29 cellular contexts compared by ENCODE assay signal in genomic region chr1:6435547-6435946, GRCh38. TPM values are rescaled to one million over a fixed set of nuclear protein-coding genes. Genes with fewer than 3 reads are reported as not detected.
"Had no signal": no experiment of that assay in that cellular context is flagged by ENCODE, and none has a peak within 500 bp of the region (broad histone marks: within the 10 kb centered on the region; RNA-seq: fewer than 3 reads in every experiment).

No MANE protein-coding gene starts in this region.

- H3K27me3 ChIP-seq: pancreas had no signal

- H3K4me3 Mint-ChIP-seq: naive thymus-derived CD4-positive, alpha-beta T cell; natural killer cell; nephron; stimulated activated effector memory CD8-positive, alpha-beta T cell treated with anti-CD3 and anti-CD28 coated beads, Interleukin-12 subunit alpha, Interleukin-12 subunit beta, amount 100 ng/mL, for 72 hours; stimulated activated naive B cell treated with anti-CD40 and anti-IgM and Interleukin-4, amounts not matched to agents 10 μg/mL and 1 μg/mL and 100 μg/mL, for 72 hours; stimulated activated naive CD8-positive, alpha-beta T cell treated with anti-CD3 and anti-CD28 coated beads, Interleukin-15, Interleukin-2, amounts not matched to agents 100 ng/mL and 50 ng/mL, for 24 hours; type B pancreatic cell had no signal

- H3K27ac Mint-ChIP-seq: naive thymus-derived CD4-positive, alpha-beta T cell; natural killer cell; nephron; stimulated activated effector memory CD8-positive, alpha-beta T cell treated with anti-CD3 and anti-CD28 coated beads, Interleukin-12 subunit alpha, Interleukin-12 subunit beta, amount 100 ng/mL, for 72 hours; stimulated activated naive B cell treated with anti-CD40 and anti-IgM and Interleukin-4, amounts not matched to agents 10 μg/mL and 1 μg/mL and 100 μg/mL, for 72 hours; stimulated activated naive CD8-positive, alpha-beta T cell treated with anti-CD3 and anti-CD28 coated beads, Interleukin-15, Interleukin-2, amounts not matched to agents 100 ng/mL and 50 ng/mL, for 24 hours; type B pancreatic cell had no signal

- FAIRE-seq: pancreas, small intestine had no signal

- DNase-seq: naive thymus-derived CD4-positive, alpha-beta T cell; natural killer cell; nucleus accumbens; pancreas; right cardiac atrium; sigmoid colon; small intestine; stimulated activated CD4-positive, alpha-beta T cell treated with anti-CD3 and anti-CD28 coated beads, Interleukin-15, amount 100 ng/mL, for 24 hours; stimulated activated CD4-positive, alpha-beta T cell treated with anti-CD3 and anti-CD28 coated beads, Interleukin-2, amount 100 ng/mL, for 24 hours; stimulated activated CD4-positive, alpha-beta T cell treated with anti-CD3 and anti-CD28 coated beads, Interleukin-2, amount 100 ng/mL, for 48 hours; stimulated activated CD4-positive, alpha-beta T cell treated with anti-CD3 and anti-CD28 coated beads, Interleukin-4, amount 100 ng/mL, for 24 hours; stimulated activated naive B cell treated with anti-CD40 and anti-IgM and Interleukin-4, amounts not matched to agents 10 μg/mL and 1 μg/mL and 100 μg/mL, for 72 hours; stimulated activated naive CD4-positive, alpha-beta T cell treated with Interleukin-2 at 50 U/mL for 16 hours; stomach; tibial artery; transverse colon; upper lobe of right lung; uterus had no signal

- H3K36me3 ChIP-seq: neutrophil, pancreas, prostate gland, sigmoid colon, stomach, tibial artery, transverse colon, upper lobe of right lung, uterus had no signal

- H3K36me3 Mint-ChIP-seq: naive thymus-derived CD4-positive, alpha-beta T cell; natural killer cell; stimulated activated effector memory CD8-positive, alpha-beta T cell treated with anti-CD3 and anti-CD28 coated beads, Interleukin-12 subunit alpha, Interleukin-12 subunit beta, amount 100 ng/mL, for 72 hours; stimulated activated naive B cell treated with anti-CD40 and anti-IgM and Interleukin-4, amounts not matched to agents 10 μg/mL and 1 μg/mL and 100 μg/mL, for 72 hours; type B pancreatic cell had no signal

- ATAC-seq: naive thymus-derived CD4-positive, alpha-beta T cell; natural killer cell; pancreas; right cardiac atrium; stimulated activated effector memory CD8-positive, alpha-beta T cell treated with anti-CD3 and anti-CD28 coated beads, Interleukin-12 subunit alpha, Interleukin-12 subunit beta, amount 100 ng/mL, for 72 hours; stimulated activated naive B cell treated with anti-CD40 and anti-IgM and Interleukin-4, amounts not matched to agents 10 μg/mL and 1 μg/mL and 100 μg/mL, for 72 hours; upper lobe of right lung had no signal

- H3K9me3 ChIP-seq: neutrophil, pancreas, prostate gland, sigmoid colon, stomach, tibial artery, transverse colon, upper lobe of right lung, uterus had no signal

- H3K4me1 ChIP-seq: pancreas, prostate gland, upper lobe of right lung, uterus had no signal

- H3K4me3 ChIP-seq: pancreas, prostate gland, sigmoid colon, stomach, tibial artery, transverse colon, upper lobe of right lung, uterus had no signal

- H3K27ac ChIP-seq: neutrophil, pancreas, prostate gland, sigmoid colon, stomach, tibial artery, transverse colon, upper lobe of right lung, uterus had no signal

- H3K9me3 Mint-ChIP-seq: naive thymus-derived CD4-positive, alpha-beta T cell; natural killer cell; nephron; stimulated activated effector memory CD8-positive, alpha-beta T cell treated with anti-CD3 and anti-CD28 coated beads, Interleukin-12 subunit alpha, Interleukin-12 subunit beta, amount 100 ng/mL, for 72 hours; stimulated activated naive B cell treated with anti-CD40 and anti-IgM and Interleukin-4, amounts not matched to agents 10 μg/mL and 1 μg/mL and 100 μg/mL, for 72 hours; stimulated activated naive CD8-positive, alpha-beta T cell treated with anti-CD3 and anti-CD28 coated beads, Interleukin-15, Interleukin-2, amounts not matched to agents 100 ng/mL and 50 ng/mL, for 24 hours; type B pancreatic cell had no signal

RNA-seq across cellular contexts. Expression of gene ESPN, which starts 11.0 kb away (rescaled TPM):
- total RNA-seq: osteocyte, posterior vena cava had no signal
- polyA plus RNA-seq: neural cell had no signal

RNA-seq across cellular contexts. Expression of gene HES2, which starts 15.8 kb away (rescaled TPM):
- total RNA-seq: natural killer cell, osteocyte, sigmoid colon, skeletal muscle tissue, temporal lobe had no signal
- polyA plus RNA-seq: naive thymus-derived CD4-positive, alpha-beta T cell; neural cell; pancreas; right cardiac atrium had no signal
